Comparison of ENCODE assay signal across 8 cellular contexts in genomic region chr11:6681949-6682348, GRCh38. TPM values are rescaled to one million over a fixed set of nuclear protein-coding genes. Genes with fewer than 3 reads are reported as not detected.
DNase-seq lines count a peak whose midpoint lies in the region; ATAC-seq and TF ChIP-seq lines count a peak whose summit lies in the region.

No MANE protein-coding gene starts in this region.

- peak; percentile 20 for DNase-seq in activated CD4-positive, alpha-beta T cell treated with anti-CD3 and anti-CD28 coated beads for 36 hours
- no peak for DNase-seq in activated CD4-positive, alpha-beta T cell treated with anti-CD3 and anti-CD28 coated beads for 4 hours
- DNase-seq in cerebellar nuclear complex (lab: John Stamatoyannopoulos, UW) (no peak), NCI-H187 treated with DMSO at 0.1 percent for 48 hours (lab: John Stamatoyannopoulos, UW) (no peak)
- DNase-seq in NK-92 treated with Interleukin-12 subunit alpha and Interleukin-12 subunit beta, amount 100 ng/mL, for 24 hours (lab: John Stamatoyannopoulos, UW), result no peak

- H3K9me3 ChIP-seq in iPS-18c (ENCODE audit: control insufficient read depth, insufficient read depth, low read length) (no peaks in the 10 kb centered on the region), subcutaneous abdominal adipose tissue (ENCODE audit: control insufficient read depth in 5 of 5, low read length in 5 of 5) (no peaks in the 10 kb centered on the region)

- H3K4me1 ChIP-seq in subcutaneous abdominal adipose tissue (ENCODE audit: control insufficient read depth in 5 of 5, insufficient read depth in 5 of 5, low read length in 5 of 5), result peaks cover 4 to 30% (median 23%) of the 10 kb centered on the region in 5 donors

- no peaks in the 10 kb centered on the region for H3K9me3 Mint-ChIP-seq in activated CD4-positive, alpha-beta T cell treated with anti-CD3 and anti-CD28 coated beads for 36 hours (ENCODE audit: low read depth)

- H3K4me3 ChIP-seq in WI38 (ENCODE audit: low read depth, low read length), result peak overlapping the region; percentile 82
- peak overlapping the region; percentile 96 for H3K4me3 ChIP-seq in iPS-18c (ENCODE audit: insufficient read depth, low read depth, low read length)
- H3K4me3 ChIP-seq in subcutaneous abdominal adipose tissue (ENCODE audit: low read depth in 1 of 5, low read length in 5 of 5), result peak overlapping the region; percentile 80 to 97 (median 93)

- CTCF ChIA-PET in activated CD4-positive, alpha-beta T cell treated with anti-CD3 and anti-CD28 coated beads for 36 hours (lab: Charles Lee), result interaction anchor here (0.5 to 3.1 kb wide), 11 partner anchors 8 to 303 kb away, joined by 3 to 19 read pairs (median 12); partner anchors contain the start of genes ILK, TAF10 and TPP1

- ATAC-seq in activated CD4-positive, alpha-beta T cell treated with anti-CD3 and anti-CD28 coated beads for 36 hours, result no peak

- peaks cover 22% of the 10 kb centered on the region for H3K4me1 Mint-ChIP-seq in activated CD4-positive, alpha-beta T cell treated with anti-CD3 and anti-CD28 coated beads for 36 hours

- POLR2A ChIA-PET in activated CD4-positive, alpha-beta T cell treated with anti-CD3 and anti-CD28 coated beads for 36 hours (lab: Charles Lee), result interaction anchor here (0.6 to 0.8 kb wide), 2 partner anchors 10 to 14 kb away, joined by 3 to 6 read pairs; no protein-coding TSS in a partner anchor

- H3K9ac ChIP-seq in subcutaneous abdominal adipose tissue (ENCODE audit: low read length in 5 of 5), result peak overlapping the region; percentile 8 to 95 (median 83)

- no peaks in the 10 kb centered on the region for H3K27me3 ChIP-seq in subcutaneous abdominal adipose tissue (ENCODE audit: control insufficient read depth in 5 of 5, insufficient read depth in 4 of 5, low read length in 5 of 5)

- intact Hi-C loops in activated CD4-positive, alpha-beta T cell treated with anti-CD3 and anti-CD28 coated beads for 36 hours (cut with DNase I, micrococcal nuclease), result loop anchor here (2.0 to 10.0 kb wide), 2 partner anchors 267 to 291 kb away; partner anchors contain the start of genes SMPD1 (in 2 of the 2) and APBB1 (in 1 of the 2)

- no peaks in the 10 kb centered on the region for H3K27me3 Mint-ChIP-seq in activated CD4-positive, alpha-beta T cell treated with anti-CD3 and anti-CD28 coated beads for 36 hours

- peak overlapping the region; percentile 97 for H3K4me3 Mint-ChIP-seq in activated CD4-positive, alpha-beta T cell treated with anti-CD3 and anti-CD28 coated beads for 36 hours

- H3K27ac Mint-ChIP-seq in activated CD4-positive, alpha-beta T cell treated with anti-CD3 and anti-CD28 coated beads for 36 hours, result peak overlapping the region; percentile 100

- peaks cover 46% of the 10 kb centered on the region for H3K36me3 Mint-ChIP-seq in activated CD4-positive, alpha-beta T cell treated with anti-CD3 and anti-CD28 coated beads for 36 hours (ENCODE audit: low read depth)

- peak overlapping the region; percentile 86 for H3K27ac ChIP-seq in subcutaneous abdominal adipose tissue (ENCODE audit: low read depth, low read length)

- TF ChIP-seq CTCF in WI38 (IDR thresholded peaks at IDR 0.05; ENCODE audit: low read depth, low read length), result no peak

- H3K36me3 ChIP-seq in subcutaneous abdominal adipose tissue (ENCODE audit: control insufficient read depth in 5 of 5, insufficient read depth in 5 of 5, low read length in 5 of 5), result peaks cover 0 to 9% (median 4%) of the 10 kb centered on the region in 5 donors

RNA-seq across cellular contexts. Expression of gene MRPL17, which starts 1.2 kb away (rescaled TPM):
- 100 to 1,000 TPM; 118 to 156 TPM for total RNA-seq in activated CD4-positive, alpha-beta T cell treated with anti-CD3 and anti-CD28 coated beads for 36 hours

RNA-seq across cellular contexts. Expression of gene DCHS1, which starts 26.3 kb away (rescaled TPM):
- under 1 TPM; 0.78 to 0.91 TPM for total RNA-seq in activated CD4-positive, alpha-beta T cell treated with anti-CD3 and anti-CD28 coated beads for 36 hours
